In genomic region chr11:114088836-114089235, GRCh38 we compare ENCODE assay signal across 19 cellular contexts. TPM values are rescaled to one million over a fixed set of nuclear protein-coding genes. Genes with fewer than 3 reads are reported as not detected.
DNase-seq lines count a peak whose midpoint lies in the region; TF ChIP-seq lines count a peak whose summit lies in the region.
"Had no signal": no experiment of that assay in that cellular context is flagged by ENCODE, and none has a peak within 500 bp of the region (broad histone marks: within the 10 kb centered on the region; RNA-seq: fewer than 3 reads in every experiment).

No MANE protein-coding gene starts in this region.

- no peak for TF ChIP-seq POLR2A in esophagus squamous epithelium (IDR thresholded peaks at IDR 0.05)

- H3K27me3 Mint-ChIP-seq in nephron progenitor cell (ENCODE audit: low read depth, poor library complexity), result no peaks in the 10 kb centered on the region
- H3K27me3 Mint-ChIP-seq: activated naive CD8-positive, alpha-beta T cell had no signal

- CTCF ChIA-PET in RWPE1 (lab: Yijun Ruan, JAX), result no interaction called here

- H3K9me3 Mint-ChIP-seq in nephron progenitor cell, result no peaks in the 10 kb centered on the region
- H3K9me3 Mint-ChIP-seq: central memory CD8-positive, alpha-beta T cell had no signal

- peaks cover 0 to 73% (median 0%) of the 10 kb centered on the region in 3 donors for H3K36me3 ChIP-seq in esophagus squamous epithelium
- H3K36me3 ChIP-seq: BLaER1, uterus had no signal

- H3K27ac ChIP-seq in RWPE1 (peak overlapping the region; percentile 47), temporal lobe (ENCODE audit: low read depth, low read length) (peak overlapping the region; percentile 89), esophagus squamous epithelium (no peak overlapping the region)
- H3K27ac ChIP-seq: BLaER1, PC-9 had no signal

- H3K4me3 ChIP-seq in esophagus squamous epithelium, result no peak overlapping the region
- H3K4me3 ChIP-seq: BLaER1, PC-9, uterus had no signal

- no peak for DNase-seq in RWPE1 (ENCODE audit: low spot score)
- peak; percentile 94 for DNase-seq in globus pallidus (ENCODE audit: low spot score)
- DNase-seq in nephron progenitor cell, result no peak
- DNase-seq in KG1 (lab: John Stamatoyannopoulos, UW), result no peak
- DNase-seq in activated CD4-positive, alpha-beta T cell treated with anti-CD3 and anti-CD28 coated beads, Interleukin-2, amount 50 U/mL, for 1 hour, result no peak
- no peak for DNase-seq in GM19240 (ENCODE audit: insufficient read length, low spot score)
- DNase-seq in esophagus squamous epithelium (lab: John Stamatoyannopoulos, UW), result no peak
- DNase-seq: activated CD8-positive, alpha-beta memory T cell treated with anti-CD3 and anti-CD28 coated beads, Interleukin-2, amount 50 U/mL, for 4 hours; kidney; NCI-H187; NCI-H524 treated with DMSO at 0.1 percent for 48 hours; PC-9; retina; stimulated activated CD4-positive, alpha-beta T cell treated with anti-CD3 and anti-CD28 coated beads, Interleukin-4, amount 100 ng/mL, for 1 hour had no signal

- H3K27ac Mint-ChIP-seq in nephron progenitor cell, result peak overlapping the region; percentile 64
- H3K27ac Mint-ChIP-seq: activated naive CD8-positive, alpha-beta T cell had no signal

- POLR2A ChIA-PET in RWPE1 (lab: Yijun Ruan, JAX; ENCODE audit: low non-redundant PET), result no interaction called here

- H3K4me3 Mint-ChIP-seq in nephron progenitor cell, result no peak overlapping the region
- H3K4me3 Mint-ChIP-seq: activated naive CD8-positive, alpha-beta T cell; central memory CD8-positive, alpha-beta T cell had no signal

- H3K4me1 Mint-ChIP-seq in nephron progenitor cell, result peaks cover 97% of the 10 kb centered on the region

- WGBS in esophagus squamous epithelium, 2 donors, result 62 to 74% methylated on average over 7 of the region's 7 CpGs

- TF ChIP-seq CTCF in RWPE1 (conservative IDR thresholded peaks at IDR 0.05; ENCODE audit: low read depth), result no peak
- TF ChIP-seq CTCF in nephron progenitor cell (IDR thresholded peaks at IDR 0.05), result no peak
- no peak for TF ChIP-seq CTCF in esophagus squamous epithelium (IDR thresholded peaks at IDR 0.05)

- no peaks in the 10 kb centered on the region for H3K27me3 ChIP-seq in esophagus squamous epithelium
- H3K27me3 ChIP-seq: BLaER1, uterus had no signal

- H3K9me3 ChIP-seq in esophagus squamous epithelium, result no peaks in the 10 kb centered on the region
- H3K9me3 ChIP-seq: BLaER1, uterus had no signal

- peaks cover 11 to 98% (median 50%) of the 10 kb centered on the region in 3 donors for H3K4me1 ChIP-seq in esophagus squamous epithelium

- no peaks in the 10 kb centered on the region for H3K36me3 Mint-ChIP-seq in nephron progenitor cell (ENCODE audit: low read depth)

- intact Hi-C loops in esophagus squamous epithelium (cut with DNase I), result no loop called here

RNA-seq across cellular contexts. Expression of gene ZBTB16, which starts 29.3 kb away (rescaled TPM):
- total RNA-seq in temporal lobe, result 8.4 TPM
- total RNA-seq in esophagus squamous epithelium, result 100 to 1,000 TPM in 1 of 4 donors, 10 to 100 TPM in 3; 10.4 to 137 (median 18.8) TPM

Comparison
In these comparisons a context has a peak if more than half of its experiments do, and no peak if none do; other contexts are left out.
1. H3K27ac ChIP-seq: peak in RWPE1 (single experiment) and temporal lobe (single experiment); none in esophagus squamous epithelium (0 of 4).